Comparison of ENCODE assay signal across 24 cellular contexts in the genomic region with DNA sequence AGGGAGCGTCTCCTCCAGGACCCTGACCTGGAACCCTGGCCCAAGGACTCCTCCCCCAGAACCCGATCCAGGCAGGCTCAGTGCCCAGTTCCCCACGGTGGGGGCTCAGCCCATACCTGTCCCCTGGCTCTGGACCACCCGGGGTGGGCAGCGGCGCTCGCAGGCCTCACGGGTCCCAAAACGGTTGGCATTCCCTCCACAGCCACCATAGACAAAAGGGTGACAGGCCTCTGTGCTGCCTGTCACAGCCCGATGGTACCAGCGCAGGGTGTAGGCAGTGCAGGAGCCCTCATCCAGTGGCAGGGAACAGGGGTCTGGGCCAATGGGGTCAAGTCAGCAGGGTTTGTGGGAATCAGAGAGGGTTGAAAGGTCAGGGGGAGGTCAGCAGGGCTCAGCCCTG. TPM values are rescaled to one million over a fixed set of nuclear protein-coding genes. Genes with fewer than 3 reads are reported as not detected.
DNase-seq lines count a peak whose midpoint lies in the region; TF ChIP-seq lines count a peak whose summit lies in the region.
"Had no signal": no experiment of that assay in that cellular context is flagged by ENCODE, and none has a peak within 500 bp of the region (broad histone marks: within the 10 kb centered on the region; RNA-seq: fewer than 3 reads in every experiment).

No MANE protein-coding gene starts in this region.

- no peak for DNase-seq in MCF 10A (ENCODE audit: unreplicated experiment)
- no peak for DNase-seq in mammary epithelial cell
- DNase-seq in dorsolateral prefrontal cortex, result no peak
- DNase-seq in substantia nigra (lab: John Stamatoyannopoulos, UW), result no peak
- DNase-seq in endodermal cell, result no peak
- DNase-seq in AG08396 (ENCODE audit: low spot score), result no peak
- DNase-seq: DND-41; NCI-H1694; NCI-H2171; NCI-H524; stimulated activated CD4-positive, alpha-beta T cell treated with anti-CD3 and anti-CD28 coated beads, Interleukin-12 subunit alpha, Interleukin-12 subunit beta, amount 100 ng/mL, for 4 hours had no signal

- H3K9me3 Mint-ChIP-seq in MCF 10A (ENCODE audit: unreplicated experiment) (no peaks in the 10 kb centered on the region), endodermal cell (no peaks in the 10 kb centered on the region)
- H3K9me3 Mint-ChIP-seq: activated CD8-positive, alpha-beta T cell treated with anti-CD3 and anti-CD28 coated beads for 36 hours; memory B cell had no signal

- no peaks in the 10 kb centered on the region for H4K20me1 ChIP-seq in mammary epithelial cell (ENCODE audit: insufficient read depth, low read length)

- 95% methylated on average over 10 of the region's 11 CpGs for WGBS in mammary epithelial cell (ENCODE audit: low coverage, missing lambda C conversion rate)
- WGBS in endodermal cell (ENCODE audit: insufficient coverage in 1 of 2, insufficient read length in 1 of 2), 2 experiments, result 94 to 97% methylated on average over 7 to 11 of the region's 11 CpGs

- H3K27ac ChIP-seq in mammary epithelial cell (ENCODE audit: insufficient read depth, low read depth, low read length) (no peak overlapping the region), dorsolateral prefrontal cortex (peak overlapping the region in 43 of 59 donors; percentile 13 to 88 (median 70)), substantia nigra (ENCODE audit: low read depth, low read length, poor library complexity, severe bottlenecking) (peak overlapping the region; percentile 64), endodermal cell (ENCODE audit: low read depth, low read length) (no peak overlapping the region)
- H3K27ac ChIP-seq: breast epithelium, KMS-11, upper lobe of left lung had no signal

- H3K27ac Mint-ChIP-seq in MCF 10A (ENCODE audit: low read depth, unreplicated experiment) (peak overlapping the region; percentile 46), endodermal cell (no peak overlapping the region)

- dilution Hi-C loops in mammary epithelial cell (cut with HindIII; ENCODE audit: low sequenced_read_pairs), result no loop called here

- H3K4me3 ChIP-seq in mammary epithelial cell (replicated peaks in 1 of 3; ENCODE audit: insufficient read depth in 1 of 3, low read depth in 2 of 3, low read length in 3 of 3) (no peak overlapping the region), dorsolateral prefrontal cortex (no peak overlapping the region), endodermal cell (ENCODE audit: low read length) (no peak overlapping the region)
- H3K4me3 ChIP-seq: breast epithelium, coronary artery, GM12878, upper lobe of left lung had no signal

- H3K4me3 Mint-ChIP-seq in MCF 10A (ENCODE audit: unreplicated experiment), result no peak overlapping the region
- no peak overlapping the region for H3K4me3 Mint-ChIP-seq in endodermal cell
- H3K4me3 Mint-ChIP-seq: activated CD8-positive, alpha-beta T cell treated with anti-CD3 and anti-CD28 coated beads for 36 hours; memory B cell had no signal

- POLR2A ChIA-PET in MCF 10A (lab: Yijun Ruan, JAX), result interaction anchor here (1.0 to 1.8 kb wide), 2 partner anchors 34 to 70 kb away, joined by 3 to 19 read pairs; a partner anchor contains a TSS

- CTCF ChIA-PET in MCF 10A (lab: Yijun Ruan, JAX), result interaction anchor here (0.6 to 1.8 kb wide), 3 partner anchors 129 to 1152 kb away, joined by 3 to 8 read pairs (median 3); no protein-coding TSS in a partner anchor
- CTCF ChIA-PET in mammary epithelial cell (lab: Charles Lee; ENCODE audit: low non-redundant PET), result no interaction called here

- H3K79me2 ChIP-seq in mammary epithelial cell (ENCODE audit: insufficient read depth, low read length), result peaks cover 53% of the 10 kb centered on the region

- no peak overlapping the region for H2AFZ ChIP-seq in mammary epithelial cell (ENCODE audit: low read depth, low read length)

- no peak overlapping the region for H3K9ac ChIP-seq in mammary epithelial cell (ENCODE audit: insufficient read depth, low read length)
- no peak overlapping the region for H3K9ac ChIP-seq in endodermal cell (ENCODE audit: extremely low read depth, low read length, poor library complexity, severe bottlenecking)
- H3K9ac ChIP-seq: KMS-11 had no signal

- H3K4me1 ChIP-seq in mammary epithelial cell (ENCODE audit: insufficient read depth, low read length) (peaks cover 61% of the 10 kb centered on the region), endodermal cell (ENCODE audit: control insufficient read depth, insufficient read depth, low read length) (peaks cover 5% of the 10 kb centered on the region)

- H3K27me3 Mint-ChIP-seq in MCF 10A (ENCODE audit: insufficient read depth, unreplicated experiment), result no peaks in the 10 kb centered on the region
- H3K27me3 Mint-ChIP-seq in endodermal cell (ENCODE audit: insufficient read depth), result no peaks in the 10 kb centered on the region
- H3K27me3 Mint-ChIP-seq: activated CD8-positive, alpha-beta T cell treated with anti-CD3 and anti-CD28 coated beads for 36 hours; memory B cell had no signal

- peaks cover 39% of the 10 kb centered on the region for H3K4me1 Mint-ChIP-seq in MCF 10A (ENCODE audit: insufficient read depth, unreplicated experiment)
- peaks cover 26% of the 10 kb centered on the region for H3K4me1 Mint-ChIP-seq in endodermal cell

- no peaks in the 10 kb centered on the region for H3K9me3 ChIP-seq in mammary epithelial cell (replicated peaks; ENCODE audit: insufficient read depth, low read length)
- H3K9me3 ChIP-seq in endodermal cell (ENCODE audit: control insufficient read depth, low read length), result no peaks in the 10 kb centered on the region
- H3K9me3 ChIP-seq: breast epithelium, upper lobe of left lung had no signal

- H3K36me3 ChIP-seq in mammary epithelial cell (ENCODE audit: insufficient read depth, low read length) (peaks cover 24% of the 10 kb centered on the region), endodermal cell (ENCODE audit: control insufficient read depth, insufficient read depth, low read length) (no peaks in the 10 kb centered on the region)
- H3K36me3 ChIP-seq: breast epithelium, upper lobe of left lung had no signal

- H3K4me2 ChIP-seq in mammary epithelial cell (ENCODE audit: insufficient read depth, low read depth, low read length), result no peak overlapping the region
- H3K4me2 ChIP-seq: KMS-11 had no signal

- in situ Hi-C loops in mammary epithelial cell (cut with MboI; ENCODE audit: low sequenced_read_pairs in 2 of 2), result loop anchor here in 1 of 2 donors (25.0 kb wide), 1 partner anchor 302 kb away; no protein-coding TSS in a partner anchor

- BruUV-seq in MCF 10A (replicated peaks; lab: Mats Ljungman, UMichigan) (no TSS peak), mammary epithelial cell (replicated peaks; lab: Mats Ljungman, UMichigan) (no TSS peak)

- H3K36me3 Mint-ChIP-seq in MCF 10A (ENCODE audit: insufficient read depth, unreplicated experiment), result peaks cover 13% of the 10 kb centered on the region
- no peaks in the 10 kb centered on the region for H3K36me3 Mint-ChIP-seq in endodermal cell (ENCODE audit: low read depth)
- H3K36me3 Mint-ChIP-seq: memory B cell had no signal

- TF ChIP-seq CTCF in MCF 10A (IDR thresholded peaks at IDR 0.05; ENCODE audit: unreplicated experiment) (no peak), mammary epithelial cell (conservative IDR thresholded peaks at IDR 0.05 in 1 of 2, IDR thresholded peaks at IDR 0.05 in 1 of 2; ENCODE audit: extremely low read depth in 1 of 2, insufficient read depth in 1 of 2, low read depth in 1 of 2, low read length in 2 of 2) (no peak), dorsolateral prefrontal cortex (IDR thresholded peaks at IDR 0.05 in 54 of 56, conservative IDR thresholded peaks at IDR 0.05 in 2 of 56; ENCODE audit: low read depth in 1 of 56, partially characterized antibody in 56 of 56) (no peak), endodermal cell (conservative IDR thresholded peaks at IDR 0.05) (no peak)

- intact Hi-C loops in MCF 10A (cut with micrococcal nuclease), result no loop called here
- intact Hi-C loops in mammary epithelial cell (cut with micrococcal nuclease), result no loop called here
- intact Hi-C loops in dorsolateral prefrontal cortex (cut with DNase I), result loop anchor here (5.0 kb wide), 1 partner anchor 38 kb away; no protein-coding TSS in a partner anchor

- no peaks in the 10 kb centered on the region for H3K27me3 ChIP-seq in mammary epithelial cell (ENCODE audit: insufficient read depth, low read length)
- no peaks in the 10 kb centered on the region for H3K27me3 ChIP-seq in dorsolateral prefrontal cortex
- no peaks in the 10 kb centered on the region for H3K27me3 ChIP-seq in endodermal cell (ENCODE audit: control insufficient read depth, insufficient read depth, low read length, poor library complexity, severe bottlenecking)
- H3K27me3 ChIP-seq: breast epithelium, upper lobe of left lung had no signal

RNA-seq across cellular contexts. Expression of a gene that starts 1.1 kb away (rescaled TPM):
- 1.5 and 3.8 TPM in 2 replicates for total RNA-seq in MCF 10A (2022)
- 10 to 100 TPM in 1 of 2 donors, 1 to 10 TPM in 1; 6.8 to 28.3 TPM for total RNA-seq in mammary epithelial cell
- polyA plus RNA-seq in mammary epithelial cell, result 9.9 TPM
- 8.2 TPM for polyA minus RNA-seq in mammary epithelial cell
- 1 to 10 TPM in 3 of 120 experiments, under 1 TPM in 39, not detected in 78; 0.31 to 2.3 (median 0.45) TPM for total RNA-seq in dorsolateral prefrontal cortex
- total RNA-seq in endodermal cell, result not detected
- 0.36 TPM for polyA plus RNA-seq in endodermal cell (2013, experiment 1 of 2)
- 0.54 TPM for polyA plus RNA-seq in endodermal cell (2013, experiment 2 of 2)
- total RNA-seq: activated CD8-positive, alpha-beta T cell treated with anti-CD3 and anti-CD28 coated beads for 36 hours; GM12878; HT-29; upper lobe of left lung had no signal

RNA-seq across cellular contexts. Expression of a gene that starts 8.1 kb away (rescaled TPM):
- total RNA-seq in MCF 10A (2022) (3.4 and 4.6 TPM in 2 replicates), mammary epithelial cell (10 to 100 TPM; 14.7 to 45.3 TPM), dorsolateral prefrontal cortex (10 to 100 TPM in 99 of 120 experiments, 1 to 10 TPM in 21; 5.9 to 24.4 (median 12.7) TPM), endodermal cell (10 to 100 TPM; 12.6 to 19.0 TPM)
- 26.2 TPM for polyA plus RNA-seq in mammary epithelial cell
- 36.7 TPM for polyA minus RNA-seq in mammary epithelial cell
- 26.7 TPM for polyA plus RNA-seq in endodermal cell (2013, experiment 1 of 2)
- 25.9 TPM for polyA plus RNA-seq in endodermal cell (2013, experiment 2 of 2)

RNA-seq across cellular contexts. Expression of a gene that starts 30.5 kb away (rescaled TPM):
- 44.2 and 60.5 TPM in 2 replicates for total RNA-seq in MCF 10A (2022)
- total RNA-seq in mammary epithelial cell, result 100 to 1,000 TPM; 130 to 425 TPM
- 106 TPM for polyA plus RNA-seq in mammary epithelial cell
- 239 TPM for polyA minus RNA-seq in mammary epithelial cell
- total RNA-seq in dorsolateral prefrontal cortex, result 10 to 100 TPM; 10.4 to 39.7 (median 19.6) TPM
- total RNA-seq in endodermal cell, result 10 to 100 TPM; 15.7 to 16.6 TPM
- polyA plus RNA-seq in endodermal cell (2013, experiment 1 of 2), result 18.7 TPM
- 24.0 TPM for polyA plus RNA-seq in endodermal cell (2013, experiment 2 of 2)

RNA-seq across cellular contexts. Expression of a gene that starts 44.8 kb away (rescaled TPM):
- total RNA-seq in MCF 10A (2022) (383 and 413 TPM in 2 replicates), mammary epithelial cell (100 to 1,000 TPM; 321 to 490 TPM), dorsolateral prefrontal cortex (100 to 1,000 TPM in 119 of 120 experiments, 10 to 100 TPM in 1; 75.3 to 310 (median 207) TPM), endodermal cell (100 to 1,000 TPM; 231 to 289 TPM)
- 654 TPM for polyA plus RNA-seq in mammary epithelial cell
- 928 TPM for polyA minus RNA-seq in mammary epithelial cell
- polyA plus RNA-seq in endodermal cell (2013, experiment 1 of 2), result 272 TPM
- polyA plus RNA-seq in endodermal cell (2013, experiment 2 of 2), result 265 TPM

RNA-seq across cellular contexts. Expression of a gene that starts 56.9 kb away (rescaled TPM):
- total RNA-seq in MCF 10A (2022) (not detected in 2 replicates), mammary epithelial cell (under 1 TPM in 1 of 2 donors, not detected in 1; 0.82 TPM), dorsolateral prefrontal cortex (not detected), endodermal cell (under 1 TPM in 1 of 2 donors, not detected in 1; 0.57 TPM)
- not detected for polyA plus RNA-seq in mammary epithelial cell
- polyA minus RNA-seq in mammary epithelial cell, result not detected
- 0.39 TPM for polyA plus RNA-seq in endodermal cell (2013, experiment 1 of 2)
- polyA plus RNA-seq in endodermal cell (2013, experiment 2 of 2), result not detected
- total RNA-seq: A172, breast epithelium, GM12878, HT-29, myocyte, omental fat pad had no signal
- polyA plus RNA-seq: adipose tissue, BJ, GM12878 had no signal

Comparison
In these comparisons a context has a peak if more than half of its experiments do, and no peak if none do; other contexts are left out.
1. H3K27ac ChIP-seq: peak in dorsolateral prefrontal cortex (43 of 59) and substantia nigra (single experiment); none in mammary epithelial cell (single experiment) and endodermal cell (single experiment).
2. intact Hi-C loops: an anchor here in dorsolateral prefrontal cortex (5.0 kb wide); none called in MCF 10A and mammary epithelial cell.